In genomic region chr1:226406401-226406881, GRCh38 we compare ENCODE assay signal across 8 cellular contexts. TPM values are rescaled to one million over a fixed set of nuclear protein-coding genes. Genes with fewer than 3 reads are reported as not detected.
DNase-seq lines count a peak whose midpoint lies in the region; ATAC-seq, FAIRE-seq and TF ChIP-seq lines count a peak whose summit lies in the region.

No MANE protein-coding gene starts in this region.

- H2AFZ ChIP-seq in H1 (ENCODE audit: low read length) = no peak overlapping the region
- no peak overlapping the region for H2AFZ ChIP-seq in neural progenitor cell (replicated peaks)

- H3K27me3 ChIP-seq in AG04450 (ENCODE audit: control insufficient read depth, insufficient read depth, low read length) (peaks cover under 1% of the 10 kb centered on the region), H1 (replicated peaks in 1 of 4; ENCODE audit: control insufficient read depth in 3 of 4, extremely low read depth in 1 of 4, insufficient read depth in 3 of 4, low read length in 3 of 4) (no peaks in the 10 kb centered on the region), neural progenitor cell (no peaks in the 10 kb centered on the region)

- H2AK5ac ChIP-seq in H1 (ENCODE audit: low read depth, low read length) = no peak overlapping the region

- peaks cover 3 to 13% (median 8%) of the 10 kb centered on the region in 4 experiments for H3K36me3 ChIP-seq in H1 (ENCODE audit: control insufficient read depth in 2 of 4, insufficient read depth in 4 of 4, low read length in 3 of 4)
- H3K36me3 ChIP-seq in neural progenitor cell = no peaks in the 10 kb centered on the region

- TF ChIP-seq POLR2A in H1 (IDR thresholded peaks at IDR 0.05; ENCODE audit: control extremely low read depth in 1 of 2, low read depth in 2 of 2, low read length in 2 of 2) = no peak

- H4K5ac ChIP-seq in H1 (ENCODE audit: insufficient read length, low read depth, low read length) = no peak overlapping the region

- H2BK12ac ChIP-seq in H1 (ENCODE audit: low read depth, low read length) = peak overlapping the region; percentile 35; the same call in 1 of the 2 replicates

- peak overlapping the region; percentile 7 for H3K4ac ChIP-seq in H1 (replicated peaks; ENCODE audit: insufficient read length, low read depth, low read length)

- peaks cover 16 to 32% (median 21%) of the 10 kb centered on the region in 4 experiments for H3K4me1 ChIP-seq in H1 (replicated peaks in 1 of 4; ENCODE audit: control insufficient read depth in 3 of 4, insufficient read depth in 4 of 4, low read length in 3 of 4)
- H3K4me1 ChIP-seq in neural progenitor cell = peaks cover 39% of the 10 kb centered on the region

- peaks cover 9% of the 10 kb centered on the region for H3K27me3 Mint-ChIP-seq in neural progenitor cell (ENCODE audit: insufficient read depth, low read depth)

- H3K23me2 ChIP-seq in H1 (ENCODE audit: low read depth, low read length) = peaks cover 14% of the 10 kb centered on the region

- peak overlapping the region; percentile 43; the same call in 1 of the 2 replicates for H3K18ac ChIP-seq in H1 (ENCODE audit: extremely low read depth, low read length)

- H3K9ac ChIP-seq in H1 (replicated peaks in 1 of 4; ENCODE audit: extremely low read depth in 1 of 4, low read depth in 3 of 4, low read length in 3 of 4) (peak overlapping the region in 3 of 4 experiments; percentile 36 to 73 (median 48); a peak in 6 of 7 replicates), neural progenitor cell (peak overlapping the region; percentile 19)

- H3K4me3 Mint-ChIP-seq in neural progenitor cell = peak overlapping the region; percentile 100

- H3K56ac ChIP-seq in H1 (replicated peaks; ENCODE audit: insufficient read length, low read depth, low read length) = no peak overlapping the region

- peak overlapping the region; percentile 34 for H3K27ac ChIP-seq in AG04450 (ENCODE audit: low read depth, low read length)
- peak overlapping the region; percentile 95 for H3K27ac ChIP-seq in RWPE1
- no peak overlapping the region for H3K27ac ChIP-seq in H1 (ENCODE audit: low read depth, low read length)
- H3K27ac ChIP-seq in neural progenitor cell = no peak overlapping the region

- H3K36me3 Mint-ChIP-seq in neural progenitor cell = peaks cover 9% of the 10 kb centered on the region

- no peak overlapping the region for H4K8ac ChIP-seq in H1 (ENCODE audit: extremely low read depth, insufficient read depth, low read length)

- H3K79me2 ChIP-seq in H1 (ENCODE audit: control insufficient read depth in 1 of 2, insufficient read depth in 2 of 2, low read length in 2 of 2) (peaks cover 32 to 55% of the 10 kb centered on the region in 2 experiments), neural progenitor cell (ENCODE audit: low read depth) (peaks cover 61% of the 10 kb centered on the region)

- H3K23ac ChIP-seq in H1 (ENCODE audit: insufficient read length) = no peak overlapping the region

- H2BK5ac ChIP-seq in H1 (ENCODE audit: low read depth, low read length) = peak overlapping the region; percentile 28; the same call in 1 of the 2 replicates

- no peak overlapping the region for H2BK20ac ChIP-seq in H1 (ENCODE audit: low read length)

- H3K27ac Mint-ChIP-seq in neural progenitor cell = no peak overlapping the region

- no peak overlapping the region for H3K14ac ChIP-seq in H1 (ENCODE audit: insufficient read length)

- H4K20me1 ChIP-seq in H1 (replicated peaks in 1 of 2; ENCODE audit: control insufficient read depth in 1 of 2, insufficient read depth in 2 of 2, low read length in 2 of 2) = peaks cover 8 to 17% of the 10 kb centered on the region in 2 experiments
- peaks cover 60% of the 10 kb centered on the region for H4K20me1 ChIP-seq in neural progenitor cell (ENCODE audit: low read depth)

- peak overlapping the region; percentile 94 to 96 for H3K4me2 ChIP-seq in H1 (ENCODE audit: insufficient read depth in 1 of 2, low read depth in 2 of 2, low read length in 2 of 2)
- H3K4me2 ChIP-seq in neural progenitor cell = peak overlapping the region; percentile 98

- peaks cover 34% of the 10 kb centered on the region for H3F3A ChIP-seq in neural progenitor cell (ENCODE audit: low read depth)

- WGBS in H1 (ENCODE audit: extremely low coverage in 1 of 2, insufficient coverage in 1 of 2, insufficient read length in 1 of 2, insufficient replicate concordance in 2 of 2, low coverage in 1 of 2, low lambda C conversion rate in 2 of 2, missing lambda C conversion rate in 1 of 2), 2 experiments = 15% methylated on average over 10 of the region's 10 CpGs; no CpG with 5 or more reads in 1 of the 2 experiments

- peak overlapping the region; percentile 81 for H3K4me3 ChIP-seq in AG04450 (ENCODE audit: low read depth, low read length)
- peak overlapping the region; percentile 57 to 99 (median 92) for H3K4me3 ChIP-seq in H1 (ENCODE audit: extremely low read depth in 1 of 4, insufficient read depth in 2 of 4, low read depth in 3 of 4, low read length in 4 of 4)
- peak overlapping the region; percentile 71 for H3K4me3 ChIP-seq in neural progenitor cell

- no peak overlapping the region for H2BK15ac ChIP-seq in H1 (ENCODE audit: low read length)

- H3K4me1 Mint-ChIP-seq in neural progenitor cell = peaks cover 46% of the 10 kb centered on the region

- FAIRE-seq in GM19239 (lab: Jason Lieb, UNC) (peak; percentile 77), H1 (lab: Jason Lieb, UNC) (no peak)

- no peak overlapping the region for H4K91ac ChIP-seq in H1 (replicated peaks; ENCODE audit: insufficient read length, low read length)

- POLR2A ChIA-PET in AG04450 (lab: Yijun Ruan, JAX) (no interaction called here), RWPE1 (lab: Yijun Ruan, JAX; ENCODE audit: low non-redundant PET) (no interaction called here), H1 (lab: Charles Lee; ENCODE audit: partially characterized antibody) (interaction anchor here (1.3 to 3.1 kb wide), 6 partner anchors 9 to 114 kb away, joined by 4 to 8 read pairs (median 6); no protein-coding TSS in a partner anchor)

- no peak for TF ChIP-seq EP300 in H1 (IDR thresholded peaks at IDR 0.05; ENCODE audit: borderline replicate concordance in 1 of 2, low read depth in 2 of 2, low read length in 2 of 2)

- ATAC-seq in GM21786 (IDR thresholded peaks at IDR 0.05; ENCODE audit: unreplicated experiment) = no peak
- ATAC-seq in GM19397 (IDR thresholded peaks at IDR 0.05; ENCODE audit: unreplicated experiment) = no peak

- H3K9me3 Mint-ChIP-seq in neural progenitor cell = no peaks in the 10 kb centered on the region

- no peak for TF ChIP-seq RAD21 in H1 (IDR thresholded peaks at IDR 0.05 in 1 of 2, conservative IDR thresholded peaks at IDR 0.05 in 1 of 2; ENCODE audit: low read depth in 2 of 2, low read length in 2 of 2)

- no peak for DNase-seq in AG04450 (ENCODE audit: low read depth, low spot score)
- DNase-seq in GM19239 (ENCODE audit: insufficient read length, low spot score) = no peak
- peak; percentile 77 for DNase-seq in RWPE1 (ENCODE audit: low spot score)
- no peak for DNase-seq in H1 (ENCODE audit: low read depth in 1 of 2, low spot score in 2 of 2)
- DNase-seq in neural progenitor cell (ENCODE audit: low spot score) = peak; percentile 6
- no peak for DNase-seq in dedifferentiated amniotic fluid mesenchymal stem cell (ENCODE audit: extremely low spot score)

- H2BK120ac ChIP-seq in H1 (replicated peaks; ENCODE audit: low read depth, low read length) = no peak overlapping the region

- peaks cover 11% of the 10 kb centered on the region for H3K79me1 ChIP-seq in H1 (ENCODE audit: low read depth, low read length)

- CTCF ChIA-PET in AG04450 (lab: Charles Lee) = interaction anchor here (1.4 to 3.5 kb wide), 2 partner anchors 281 to 342 kb away, joined by 4 to 22 read pairs; no protein-coding TSS in a partner anchor
- CTCF ChIA-PET in RWPE1 (lab: Yijun Ruan, JAX) = interaction anchor here (0.7 kb wide), 1 partner anchor 77 kb away, joined by 4 read pairs; no protein-coding TSS in a partner anchor
- CTCF ChIA-PET in H1 (lab: Charles Lee; ENCODE audit: partially characterized antibody) = interaction anchor here (0.7 to 2.8 kb wide), 6 partner anchors 9 to 143 kb away, joined by 3 to 12 read pairs (median 6); no protein-coding TSS in a partner anchor

- no peaks in the 10 kb centered on the region; the same call in 1 of the 2 replicates for H3K9me3 ChIP-seq in AG04450 (ENCODE audit: control insufficient read depth, insufficient read depth, low read length)
- H3K9me3 ChIP-seq in H1 (ENCODE audit: insufficient read depth in 2 of 2, low read depth in 1 of 2, low read length in 1 of 2) = no peaks in the 10 kb centered on the region
- H3K9me3 ChIP-seq in neural progenitor cell (ENCODE audit: low read depth) = no peaks in the 10 kb centered on the region

- no peak for TF ChIP-seq CTCF in AG04450 (IDR thresholded peaks at IDR 0.05; ENCODE audit: low read depth, low read length)
- no peak for TF ChIP-seq CTCF in RWPE1 (conservative IDR thresholded peaks at IDR 0.05; ENCODE audit: low read depth)
- no peak for TF ChIP-seq CTCF in H1 (IDR thresholded peaks at IDR 0.05; ENCODE audit: control extremely low read depth in 1 of 3, insufficient read depth in 1 of 3, low read depth in 1 of 3, low read length in 3 of 3)
- TF ChIP-seq CTCF in neural progenitor cell (IDR thresholded peaks at IDR 0.05) = no peak

TF ChIP-seq in H1, 55 proteins besides CTCF, POLR2A, EP300 and RAD21:
- TF ChIP-seq SIRT6 (IDR thresholded peaks at IDR 0.05; ENCODE audit: low read length) = no peak
- TF ChIP-seq CEBPB (IDR thresholded peaks at IDR 0.05; ENCODE audit: low read depth, low read length) = 0 out of 2 replicates have a peak, but pooled peaks have one; percentile 35
- no peak for TF ChIP-seq MAFK (IDR thresholded peaks at IDR 0.05; ENCODE audit: low read depth, low read length)

RNA-seq across cellular contexts. Expression of gene PARP1, which starts 1.5 kb away (rescaled TPM):
- polyA plus RNA-seq in AG04450 (2011; rRNA removed) = 101 and 111 TPM in 2 replicates
- 105 and 108 TPM in 2 replicates for polyA minus RNA-seq in AG04450 (2011; rRNA and poly(A)+ RNA removed)
- total RNA-seq in H1 (2021; fragmentation: NEBNext Ultra II Directional; extraction: Animal tissue kit (Norgen Biotek cat#: 25700)) = 408 and 416 TPM in 2 replicates
- 441 and 711 TPM in 2 replicates for polyA plus RNA-seq in H1 (2011; rRNA removed)
- 578 TPM for polyA plus RNA-seq in H1 (2011; cell fraction: cytosol; rRNA removed)
- polyA plus RNA-seq in H1 (2011; cell fraction: nucleus; rRNA removed) = 551 TPM
- 318 to 335 TPM (median 328 TPM) in 4 replicates for polyA plus RNA-seq in H1 (2012, experiment 1 of 2)
- 58.8 TPM for polyA plus RNA-seq in H1 (2012, experiment 2 of 2)
- 354 TPM for polyA plus RNA-seq in H1 (2013, experiment 1 of 2)
- polyA plus RNA-seq in H1 (2013, experiment 2 of 2) = 356 TPM
- 516 and 569 TPM in 2 replicates for polyA minus RNA-seq in H1 (2011; rRNA and poly(A)+ RNA removed)
- 222 TPM for polyA minus RNA-seq in H1 (2011; cell fraction: cytosol; rRNA and poly(A)+ RNA removed)
- 286 TPM for polyA minus RNA-seq in H1 (2011; cell fraction: nucleus; rRNA and poly(A)+ RNA removed)
- 237 and 345 TPM in 2 replicates for total RNA-seq in neural progenitor cell (ENCODE audit: low replicate concordance)

Comparison
In these comparisons a context has a peak if more than half of its experiments do, and no peak if none do; other contexts are left out.
1. DNase-seq: peak in RWPE1 (single experiment) and neural progenitor cell (single experiment); none in AG04450 (single experiment), GM19239 (single experiment), H1 (0 of 2) and dedifferentiated amniotic fluid mesenchymal stem cell (single experiment).
2. H3K27ac ChIP-seq: peak in AG04450 (single experiment) and RWPE1 (single experiment); none in H1 (single experiment) and neural progenitor cell (single experiment).
3. Peak in every context shown above with its lines, with median percentiles within 50 percentile points of each other: H3K4me3 ChIP-seq.